Comparison of ENCODE assay signal across 32 cellular contexts in genomic region chr11:123754101-123754568, GRCh38. TPM values are rescaled to one million over a fixed set of nuclear protein-coding genes. Genes with fewer than 3 reads are reported as not detected.
"Had no signal": no experiment of that assay in that cellular context is flagged by ENCODE, and none has a peak within 500 bp of the region (broad histone marks: within the 10 kb centered on the region; RNA-seq: fewer than 3 reads in every experiment).

Gene OR6X1 (minus strand): TSS chr11:123754518. CDS start chr11:123754518, 0 bp downstream.

- H3K4me3 Mint-ChIP-seq: activated B cell treated with CpG ODN at 0.5 μM for 24 hours; activated T-cell treated with anti-CD3 and anti-CD28 coated beads, Interleukin-2, amount 50 U/mL, for 24 hours; IgD-negative memory B cell; T-helper 17 cell had no signal

- ATAC-seq: body of pancreas, PC-3, T-helper 17 cell had no signal

- H3K27me3 ChIP-seq: ascending aorta, body of pancreas had no signal

- H3K27ac Mint-ChIP-seq: activated B cell treated with CpG ODN at 0.5 μM for 24 hours; activated T-cell treated with anti-CD3 and anti-CD28 coated beads, Interleukin-2, amount 50 U/mL, for 24 hours; IgD-negative memory B cell; T-helper 17 cell had no signal

- H3K36me3 ChIP-seq: ascending aorta had no signal

- FAIRE-seq: bronchial epithelial cell, RCC 7860, TTC549 had no signal

- H3K9me3 Mint-ChIP-seq: activated B cell treated with CpG ODN at 0.5 μM for 24 hours; activated T-cell treated with anti-CD3 and anti-CD28 coated beads, Interleukin-2, amount 50 U/mL, for 24 hours had no signal

- DNase-seq: activated B cell treated with CpG ODN at 0.5 μM for 24 hours; activated CD4-positive, alpha-beta T cell treated with anti-CD3 and anti-CD28 coated beads, Interleukin-2, amount 50 U/mL, for 4 hours; activated gamma-delta T cell; activated naive CD4-positive, alpha-beta T cell treated with anti-CD3 and anti-CD28 coated beads, Interleukin-2, amount 50 U/mL, for 16 hours; activated T-cell treated with anti-CD3 and anti-CD28 coated beads, Interleukin-2, amount 50 U/mL, for 24 hours; amniotic stem cell; body of pancreas; central memory CD4-positive, alpha-beta T cell; KG1; MV-4-11; NCI-H1092 treated with DMSO at 0.1 percent for 48 hours; NCI-H1417 treated with DMSO at 0.1 percent for 48 hours; NCI-H1694; NCI-H2029; NCI-H2107; NCI-H2171 treated with DMSO at 0.1 percent for 48 hours; NCI-H226; NCI-H510A; NCI-H526 treated with DMSO at 0.1 percent for 48 hours; PC-3; SHP77 treated with DMSO at 0.1 percent for 48 hours; T-helper 17 cell; T1000 had no signal

- H3K4me1 ChIP-seq: ascending aorta, body of pancreas had no signal

- H3K27ac ChIP-seq: ascending aorta, body of pancreas had no signal

- H3K4me3 ChIP-seq: ascending aorta, body of pancreas had no signal

- H3K36me3 Mint-ChIP-seq: IgD-negative memory B cell had no signal

- H3K9me3 ChIP-seq: ascending aorta, body of pancreas had no signal

RNA-seq across cellular contexts. Expression of gene OR6X1, which starts in this region (rescaled TPM):
- total RNA-seq: activated B cell treated with CpG ODN at 0.5 μM for 24 hours, ascending aorta, body of pancreas, bronchial epithelial cell, chondrocyte, LHCN-M2, MCF 10A, PC-3, SK-MEL-5, T-helper 17 cell had no signal
- polyA plus RNA-seq: IgD-negative memory B cell had no signal
